Comparison of ENCODE assay signal across 8 cellular contexts in genomic region chr2:86072271-86072858, GRCh38. TPM values are rescaled to one million over a fixed set of nuclear protein-coding genes. Genes with fewer than 3 reads are reported as not detected.
DNase-seq lines count a peak whose midpoint lies in the region; ATAC-seq and TF ChIP-seq lines count a peak whose summit lies in the region.

No MANE protein-coding gene starts in this region.

- ATAC-seq in GM18909 (IDR thresholded peaks at IDR 0.05; ENCODE audit: poor library complexity, unreplicated experiment) (peak; percentile 67), right lobe of liver (peak; percentile 98 to 99 (median 98)), upper lobe of right lung (peak; percentile 74)

- H3K36me3 ChIP-seq in ascending aorta, result peaks cover 29 to 51% of the 10 kb centered on the region in 2 donors
- peaks cover 6 to 22% (median 11%) of the 10 kb centered on the region in 4 donors for H3K36me3 ChIP-seq in right lobe of liver
- peaks cover 40% of the 10 kb centered on the region for H3K36me3 ChIP-seq in upper lobe of right lung

- DNase-seq in Kasumi-1 (lab: John Stamatoyannopoulos, UW), result peak; percentile 35 to 51
- DNase-seq in ascending aorta (ENCODE audit: low spot score in 2 of 2), result peak in 1 of 2 donors; percentile 93
- DNase-seq in right lobe of liver, result peak; percentile 84 to 94 (median 92)
- no peak for DNase-seq in upper lobe of right lung
- DNase-seq in cortex of kidney (lab: John Stamatoyannopoulos, UW), result no peak
- no peak for DNase-seq in activated T-cell treated with anti-CD3 and anti-CD28 coated beads, Interleukin-2, amount 50 U/mL, for 48 hours
- DNase-seq in EL, result no peak

- peak overlapping the region; percentile 85 to 88 for H3K27ac ChIP-seq in ascending aorta
- H3K27ac ChIP-seq in right lobe of liver, result peak overlapping the region; percentile 26 to 59 (median 46)
- H3K27ac ChIP-seq in upper lobe of right lung, result peak overlapping the region; percentile 74

- TF ChIP-seq CTCF in ascending aorta (IDR thresholded peaks at IDR 0.05), result no peak
- no peak for TF ChIP-seq CTCF in right lobe of liver (IDR thresholded peaks at IDR 0.05)
- no peak for TF ChIP-seq CTCF in upper lobe of right lung (IDR thresholded peaks at IDR 0.05)

- H3K4me1 ChIP-seq in ascending aorta, result peaks cover 8 to 16% of the 10 kb centered on the region in 2 donors
- H3K4me1 ChIP-seq in right lobe of liver, result peaks cover 0 to 27% (median 11%) of the 10 kb centered on the region in 4 donors
- peaks cover 17% of the 10 kb centered on the region for H3K4me1 ChIP-seq in upper lobe of right lung

- H3K27me3 ChIP-seq in ascending aorta, result no peaks in the 10 kb centered on the region
- H3K27me3 ChIP-seq in right lobe of liver, result no peaks in the 10 kb centered on the region
- no peaks in the 10 kb centered on the region for H3K27me3 ChIP-seq in upper lobe of right lung

- H3K4me3 ChIP-seq in ascending aorta (no peak overlapping the region), right lobe of liver (no peak overlapping the region), upper lobe of right lung (no peak overlapping the region)

- TF ChIP-seq POLR2A in right lobe of liver (IDR thresholded peaks at IDR 0.05), result no peak

- 12% methylated on average over 6 of the region's 9 CpGs for WGBS in right lobe of liver (ENCODE audit: insufficient coverage, low coverage, low lambda C conversion rate, missing lambda C conversion rate)

- intact Hi-C loops in ascending aorta (cut with DNase I), result loop anchor here (2.0 to 5.0 kb wide), 4 partner anchors 34 to 345 kb away; partner anchors contain the start of gene ST3GAL5
- intact Hi-C loops in right lobe of liver (cut with DNase I), result no loop called here
- intact Hi-C loops in upper lobe of right lung (cut with DNase I), result no loop called here

- H3K9me3 ChIP-seq in ascending aorta (no peaks in the 10 kb centered on the region), right lobe of liver (no peaks in the 10 kb centered on the region), upper lobe of right lung (no peaks in the 10 kb centered on the region)

RNA-seq across cellular contexts. Expression of gene POLR1A, which starts 33.3 kb away (rescaled TPM):
- total RNA-seq in ascending aorta (8.0 TPM), right lobe of liver (10 to 100 TPM; 12.5 to 19.7 (median 14.4) TPM), upper lobe of right lung (26.6 TPM)

RNA-seq across cellular contexts. Expression of gene PTCD3, which starts 33.7 kb away (rescaled TPM):
- 123 TPM for total RNA-seq in ascending aorta
- total RNA-seq in right lobe of liver, result 10 to 100 TPM; 47.6 to 68.2 (median 56.1) TPM
- 79.4 TPM for total RNA-seq in upper lobe of right lung

Comparison
In these comparisons a context has a peak if more than half of its experiments do, and no peak if none do; other contexts are left out.
1. DNase-seq: peak in Kasumi-1 (2 of 2) and right lobe of liver (3 of 3); none in upper lobe of right lung (single experiment), cortex of kidney (single experiment), activated T-cell treated with anti-CD3 and anti-CD28 coated beads, Interleukin-2, amount 50 U/mL, for 48 hours (0 of 2) and EL (single experiment).
2. Peak in every context shown above with its lines, with median percentiles within 50 percentile points of each other: ATAC-seq and H3K27ac ChIP-seq.